ENCODE assay signal across 9 cellular contexts in the genomic region with DNA sequence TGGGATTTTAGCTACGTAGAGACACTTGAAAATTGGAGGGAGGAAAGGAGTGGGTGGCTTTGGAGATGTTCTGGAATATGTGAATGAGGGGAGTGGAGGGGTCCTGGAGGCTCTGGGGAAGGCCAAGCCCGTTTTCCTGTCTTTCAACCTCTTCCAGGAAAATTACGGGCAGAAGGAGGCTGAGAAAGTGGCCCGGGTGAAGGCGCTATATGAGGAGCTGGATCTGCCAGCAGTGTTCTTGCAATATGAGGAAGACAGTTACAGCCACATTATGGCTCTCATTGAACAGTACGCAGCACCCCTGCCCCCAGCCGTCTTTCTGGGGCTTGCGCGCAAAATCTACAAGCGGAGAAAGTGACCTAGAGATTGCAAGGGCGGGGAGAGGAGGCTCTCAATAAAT. TPM values are rescaled to one million over a fixed set of nuclear protein-coding genes. Genes with fewer than 3 reads are reported as not detected.
DNase-seq lines count a peak whose midpoint lies in the region; ATAC-seq and TF ChIP-seq lines count a peak whose summit lies in the region.
"Had no signal": no experiment of that assay in that cellular context is flagged by ENCODE, and none has a peak within 500 bp of the region (broad histone marks: within the 10 kb centered on the region; RNA-seq: fewer than 3 reads in every experiment).

No MANE protein-coding gene starts in this region.

- peak overlapping the region; percentile 75 for H2AFZ ChIP-seq in GM23248

- H3K9me2 ChIP-seq in GM23248 (ENCODE audit: insufficient read depth) = no peaks in the 10 kb centered on the region

- TF ChIP-seq CTCF in activated CD8-positive, alpha-beta T cell treated with anti-CD3 and anti-CD28 coated beads for 36 hours (IDR thresholded peaks at IDR 0.05) = no peak
- no peak for TF ChIP-seq CTCF in fibroblast of the aortic adventitia (IDR thresholded peaks at IDR 0.05; ENCODE audit: insufficient read depth, low read length)
- TF ChIP-seq CTCF in gastrocnemius medialis (IDR thresholded peaks at IDR 0.05 in 4 of 5, conservative IDR thresholded peaks at IDR 0.05 in 1 of 5) = no peak
- no peak for TF ChIP-seq CTCF in GM13976 (IDR thresholded peaks at IDR 0.05; ENCODE audit: borderline replicate concordance, control extremely low read depth, extremely low read depth, insufficient read depth, missing control alignments)

- no peak for DNase-seq in GM23248
- DNase-seq in activated CD8-positive, alpha-beta T cell treated with anti-CD3 and anti-CD28 coated beads for 36 hours = no peak
- no peak for DNase-seq in fibroblast of the aortic adventitia (ENCODE audit: low read depth)
- DNase-seq in gastrocnemius medialis = no peak
- DNase-seq in GM13976 (ENCODE audit: low spot score) = no peak

- peak overlapping the region; percentile 99 for H3K4me2 ChIP-seq in GM23248 (ENCODE audit: unreplicated experiment)

- no peaks in the 10 kb centered on the region for H3K36me3 ChIP-seq in GM23248 (ENCODE audit: low read depth)
- H3K36me3 ChIP-seq in gastrocnemius medialis = peaks cover 0 to 11% of the 10 kb centered on the region in 2 donors

- intact Hi-C loops in activated CD8-positive, alpha-beta T cell treated with anti-CD3 and anti-CD28 coated beads for 36 hours (cut with micrococcal nuclease) = loop anchor here (5.0 kb wide), 1 partner anchor 43 kb away; a partner anchor contains a TSS
- intact Hi-C loops in gastrocnemius medialis (cut with DNase I; ENCODE audit: low total_unique reads) = loop anchor here (5.0 kb wide), 2 partner anchors 272 to 537 kb away; a partner anchor contains a TSS

- peak overlapping the region; percentile 0 for H3K4me3 Mint-ChIP-seq in activated CD8-positive, alpha-beta T cell treated with anti-CD3 and anti-CD28 coated beads for 36 hours

- no peak overlapping the region for H3K27ac Mint-ChIP-seq in activated CD8-positive, alpha-beta T cell treated with anti-CD3 and anti-CD28 coated beads for 36 hours

- no peak for TF ChIP-seq POLR2A in gastrocnemius medialis (IDR thresholded peaks at IDR 0.05)

- H3K27me3 ChIP-seq in GM23248 (replicated peaks; ENCODE audit: insufficient read depth) = no peaks in the 10 kb centered on the region
- no peaks in the 10 kb centered on the region for H3K27me3 ChIP-seq in gastrocnemius medialis

- no peaks in the 10 kb centered on the region for H3K9me3 ChIP-seq in GM23248 (ENCODE audit: low read depth)
- no peaks in the 10 kb centered on the region for H3K9me3 ChIP-seq in gastrocnemius medialis

- H3K27me3 Mint-ChIP-seq in activated CD8-positive, alpha-beta T cell treated with anti-CD3 and anti-CD28 coated beads for 36 hours = no peaks in the 10 kb centered on the region

- no peaks in the 10 kb centered on the region for H4K20me1 ChIP-seq in GM23248 (ENCODE audit: insufficient read depth)

- H3F3A ChIP-seq in GM23248 (ENCODE audit: insufficient read depth) = peaks cover 8% of the 10 kb centered on the region

- peaks cover 17% of the 10 kb centered on the region for H3K79me2 ChIP-seq in GM23248 (ENCODE audit: insufficient read depth)

- peaks cover 12% of the 10 kb centered on the region for H3K4me1 ChIP-seq in GM23248 (ENCODE audit: insufficient read depth)
- H3K4me1 ChIP-seq in gastrocnemius medialis = peaks cover 16 to 35% of the 10 kb centered on the region in 2 donors

- in situ Hi-C loops in GM23248 (cut with MboI) (no loop called here), gastrocnemius medialis (cut with MboI; ENCODE audit: low sequenced_read_pairs in 4 of 4) (no loop called here), GM13976 (cut with MboI; ENCODE audit: low sequenced_read_pairs, unreplicated experiment) (no loop called here)

- H3K4me1 Mint-ChIP-seq in activated CD8-positive, alpha-beta T cell treated with anti-CD3 and anti-CD28 coated beads for 36 hours (ENCODE audit: low read depth) = peaks cover 36% of the 10 kb centered on the region

- peak overlapping the region; percentile 83 for H3K9ac ChIP-seq in GM23248

- peaks cover 39% of the 10 kb centered on the region for H3K36me3 Mint-ChIP-seq in activated CD8-positive, alpha-beta T cell treated with anti-CD3 and anti-CD28 coated beads for 36 hours (ENCODE audit: low read depth)

- H3K4me3 ChIP-seq in GM23248 = peak overlapping the region; percentile 89
- peak overlapping the region; percentile 93 for H3K4me3 ChIP-seq in fibroblast of the aortic adventitia (ENCODE audit: low read depth, low read length)
- H3K4me3 ChIP-seq in gastrocnemius medialis = peak overlapping the region; percentile 56 to 88 (median 72)

- WGBS in GM23248 (ENCODE audit: low coverage in 1 of 2, low lambda C conversion rate in 2 of 2, missing lambda C conversion rate in 2 of 2), 2 experiments = 23 to 26% methylated on average over 11 of the region's 11 CpGs

- POLR2A ChIA-PET in activated CD8-positive, alpha-beta T cell treated with anti-CD3 and anti-CD28 coated beads for 36 hours (lab: Charles Lee) = interaction anchor here (0.7 to 4.8 kb wide), 4 partner anchors 10 to 69 kb away, joined by 3 to 31 read pairs (median 14); a partner anchor contains a TSS

- peak overlapping the region; percentile 9; the same call in 1 of the 2 replicates for H3K27ac ChIP-seq in GM23248
- H3K27ac ChIP-seq in gastrocnemius medialis = peak overlapping the region; percentile 82 to 96 (median 87)

- CTCF ChIA-PET in activated CD8-positive, alpha-beta T cell treated with anti-CD3 and anti-CD28 coated beads for 36 hours (lab: Charles Lee) = interaction anchor here (0.8 to 6.1 kb wide), 6 partner anchors 11 to 113 kb away, joined by 3 to 170 read pairs (median 4); a partner anchor contains a TSS

- ATAC-seq in activated CD8-positive, alpha-beta T cell treated with anti-CD3 and anti-CD28 coated beads for 36 hours = no peak
- ATAC-seq in gastrocnemius medialis (no peak), GM21367 (IDR thresholded peaks at IDR 0.05; ENCODE audit: unreplicated experiment) (no peak), HG02763 (IDR thresholded peaks at IDR 0.05; ENCODE audit: unreplicated experiment) (no peak), GM21390 (IDR thresholded peaks at IDR 0.05; ENCODE audit: unreplicated experiment) (no peak)

- no peaks in the 10 kb centered on the region for H3K9me3 Mint-ChIP-seq in activated CD8-positive, alpha-beta T cell treated with anti-CD3 and anti-CD28 coated beads for 36 hours

RNA-seq across cellular contexts. Expression of a gene that starts 0.4 kb away (rescaled TPM):
- 31.9 and 34.4 TPM in 2 replicates for total RNA-seq in GM23248 (2014; rRNA removed; shearing (Covaris generic))
- 30.4 and 32.6 TPM in 2 replicates for polyA plus RNA-seq in GM23248 (2016; fragmentation: Nextera tagmentation; extraction: Ambion mirVana)
- total RNA-seq in activated CD8-positive, alpha-beta T cell treated with anti-CD3 and anti-CD28 coated beads for 36 hours = 10 to 100 TPM; 21.2 to 21.6 TPM
- 6.7 and 23.0 TPM in 2 replicates for total RNA-seq in fibroblast of the aortic adventitia (ENCODE audit: low replicate concordance)
- 10 to 100 TPM in 2 of 4 donors, 1 to 10 TPM in 2; 7.4 to 11.5 (median 9.4) TPM for total RNA-seq in gastrocnemius medialis

RNA-seq across cellular contexts. Expression of a gene that starts 11.6 kb away (rescaled TPM):
- 96.3 and 103 TPM in 2 replicates for total RNA-seq in GM23248 (2014; rRNA removed; shearing (Covaris generic))
- polyA plus RNA-seq in GM23248 (2016; fragmentation: Nextera tagmentation; extraction: Ambion mirVana) = 106 and 116 TPM in 2 replicates
- total RNA-seq in activated CD8-positive, alpha-beta T cell treated with anti-CD3 and anti-CD28 coated beads for 36 hours = 100 to 1,000 TPM; 293 to 316 TPM
- total RNA-seq in fibroblast of the aortic adventitia (ENCODE audit: low replicate concordance) (153 and 600 TPM in 2 replicates), gastrocnemius medialis (10 to 100 TPM; 47.6 to 65.4 (median 49.1) TPM)

RNA-seq across cellular contexts. Expression of a gene that starts 19.0 kb away (rescaled TPM):
- not detected in 2 replicates for total RNA-seq in GM23248 (2014; rRNA removed; shearing (Covaris generic))
- 0.08 TPM in 1 of 2 replicates, not detected in the other for polyA plus RNA-seq in GM23248 (2016; fragmentation: Nextera tagmentation; extraction: Ambion mirVana)
- not detected for total RNA-seq in activated CD8-positive, alpha-beta T cell treated with anti-CD3 and anti-CD28 coated beads for 36 hours
- total RNA-seq in fibroblast of the aortic adventitia (ENCODE audit: low replicate concordance) (not detected in 2 replicates), gastrocnemius medialis (not detected)
- total RNA-seq: RPMI7951 had no signal

RNA-seq across cellular contexts. Expression of a gene that starts 43.0 kb away (rescaled TPM):
- 0.76 and 1.4 TPM in 2 replicates for total RNA-seq in GM23248 (2014; rRNA removed; shearing (Covaris generic))
- 1.6 and 1.9 TPM in 2 replicates for polyA plus RNA-seq in GM23248 (2016; fragmentation: Nextera tagmentation; extraction: Ambion mirVana)
- total RNA-seq in activated CD8-positive, alpha-beta T cell treated with anti-CD3 and anti-CD28 coated beads for 36 hours = 1 to 10 TPM; 1.5 TPM
- total RNA-seq in fibroblast of the aortic adventitia (ENCODE audit: low replicate concordance) = 0.08 and 1.4 TPM in 2 replicates
- 1 to 10 TPM in 2 of 4 donors, under 1 TPM in 2; 0.18 to 1.5 (median 1.1) TPM for total RNA-seq in gastrocnemius medialis

RNA-seq across cellular contexts. Expression of a gene that starts 46.9 kb away (rescaled TPM):
- total RNA-seq in GM23248 (2014; rRNA removed; shearing (Covaris generic)) = 16.8 and 24.0 TPM in 2 replicates
- 10.2 and 10.4 TPM in 2 replicates for polyA plus RNA-seq in GM23248 (2016; fragmentation: Nextera tagmentation; extraction: Ambion mirVana)
- 10 to 100 TPM; 80.6 to 85.4 TPM for total RNA-seq in activated CD8-positive, alpha-beta T cell treated with anti-CD3 and anti-CD28 coated beads for 36 hours
- total RNA-seq in fibroblast of the aortic adventitia (ENCODE audit: low replicate concordance) = 29.7 and 53.7 TPM in 2 replicates
- total RNA-seq in gastrocnemius medialis = 10 to 100 TPM in 2 of 4 donors, 1 to 10 TPM in 2; 7.1 to 13.1 (median 9.8) TPM
